21 cellular contexts compared by ENCODE assay signal in genomic region chr3:114052216-114052615, GRCh38.
"Had no signal": no experiment of that assay in that cellular context is flagged by ENCODE, and none has a peak within 500 bp of the region (broad histone marks: within the 10 kb centered on the region; RNA-seq: fewer than 3 reads in every experiment).

No MANE protein-coding gene starts in this region.

- H3K9me3 ChIP-seq: colonic mucosa, gastrocnemius medialis, heart right ventricle, spleen, thoracic aorta had no signal

- H3K27ac Mint-ChIP-seq: naive thymus-derived CD4-positive, alpha-beta T cell; nephron progenitor cell; stimulated activated naive B cell treated with anti-CD40 and anti-IgM and Interleukin-4, amounts not matched to agents 10 μg/mL and 1 μg/mL and 100 μg/mL, for 72 hours; stimulated activated naive CD8-positive, alpha-beta T cell treated with anti-CD3 and anti-CD28 coated beads, Interleukin-15, amount 100 ng/mL, for 72 hours had no signal

- H3K4me3 ChIP-seq: colonic mucosa, gastrocnemius medialis, heart right ventricle, spleen, thoracic aorta had no signal

- H3K27me3 Mint-ChIP-seq: stimulated activated naive B cell treated with anti-CD40 and anti-IgM and Interleukin-4, amounts not matched to agents 10 μg/mL and 1 μg/mL and 100 μg/mL, for 72 hours; stimulated activated naive CD8-positive, alpha-beta T cell treated with anti-CD3 and anti-CD28 coated beads, Interleukin-15, amount 100 ng/mL, for 72 hours had no signal

- H3K4me1 ChIP-seq: colonic mucosa had no signal

- H3K27me3 ChIP-seq: colonic mucosa, gastrocnemius medialis, heart right ventricle, spleen had no signal

- ATAC-seq: gastrocnemius medialis; heart right ventricle; naive thymus-derived CD4-positive, alpha-beta T cell; sciatic nerve; stimulated activated naive B cell treated with anti-CD40 and anti-IgM and Interleukin-4, amounts not matched to agents 10 μg/mL and 1 μg/mL and 100 μg/mL, for 72 hours; stimulated activated naive CD8-positive, alpha-beta T cell treated with anti-CD3 and anti-CD28 coated beads, Interleukin-15, amount 100 ng/mL, for 72 hours had no signal

- H3K27ac ChIP-seq: colonic mucosa, gastrocnemius medialis, heart right ventricle, spleen, thoracic aorta had no signal

- H3K36me3 ChIP-seq: colonic mucosa, gastrocnemius medialis, heart right ventricle, spleen, thoracic aorta had no signal

- H3K4me3 Mint-ChIP-seq: naive thymus-derived CD4-positive, alpha-beta T cell; nephron progenitor cell; stimulated activated naive B cell treated with anti-CD40 and anti-IgM and Interleukin-4, amounts not matched to agents 10 μg/mL and 1 μg/mL and 100 μg/mL, for 72 hours; stimulated activated naive CD8-positive, alpha-beta T cell treated with anti-CD3 and anti-CD28 coated beads, Interleukin-15, amount 100 ng/mL, for 72 hours had no signal

- DNase-seq: colonic mucosa; dermis blood vessel endothelial cell; erythroblast; gastrocnemius medialis; heart right ventricle; hypothalamus; kidney glomerular epithelial cell; mesendoderm; naive thymus-derived CD4-positive, alpha-beta T cell; nephron progenitor cell; posterior cingulate gyrus; spleen; stimulated activated CD4-positive, alpha-beta T cell treated with anti-CD3 and anti-CD28 coated beads, Interleukin-15, amount 100 ng/mL, for 24 hours; stimulated activated CD4-positive, alpha-beta T cell treated with anti-CD3 and anti-CD28 coated beads, Interleukin-2, amount 100 ng/mL, for 24 hours; stimulated activated CD4-positive, alpha-beta T cell treated with anti-CD3 and anti-CD28 coated beads, Interleukin-4, amount 100 ng/mL, for 4 hours; stimulated activated naive B cell treated with anti-CD40 and anti-IgM and Interleukin-4, amounts not matched to agents 10 μg/mL and 1 μg/mL and 100 μg/mL, for 72 hours; stimulated activated naive CD8-positive, alpha-beta T cell treated with anti-CD3 and anti-CD28 coated beads, Interleukin-15, amount 100 ng/mL, for 72 hours; substantia nigra; trophoblast cell had no signal

- H3K9me3 Mint-ChIP-seq: nephron progenitor cell; stimulated activated naive B cell treated with anti-CD40 and anti-IgM and Interleukin-4, amounts not matched to agents 10 μg/mL and 1 μg/mL and 100 μg/mL, for 72 hours; stimulated activated naive CD8-positive, alpha-beta T cell treated with anti-CD3 and anti-CD28 coated beads, Interleukin-15, amount 100 ng/mL, for 72 hours had no signal
